Comparison of ENCODE assay signal across 9 cellular contexts in genomic region chr5:18772475-18772874, GRCh38.
DNase-seq lines count a peak whose midpoint lies in the region; ATAC-seq and TF ChIP-seq lines count a peak whose summit lies in the region.
"Had no signal": no experiment of that assay in that cellular context is flagged by ENCODE, and none has a peak within 500 bp of the region (broad histone marks: within the 10 kb centered on the region; RNA-seq: fewer than 3 reads in every experiment).

No MANE protein-coding gene starts in this region.

- no peak overlapping the region for H3K9ac ChIP-seq in SK-N-SH

- H3K4me1 ChIP-seq in SK-N-SH (ENCODE audit: control insufficient read depth in 1 of 2, insufficient read depth in 2 of 2, low read depth in 1 of 2, low read length in 1 of 2): no peaks in the 10 kb centered on the region

- H3F3A ChIP-seq in SK-N-SH (replicated peaks; ENCODE audit: insufficient read depth): no peaks in the 10 kb centered on the region

- 0 out of 2 replicates have a peak, but pooled peaks cover 4% of the 10 kb centered on the region for H3K9me2 ChIP-seq in SK-N-SH

- no peak overlapping the region for H3K4me3 ChIP-seq in SK-N-SH (ENCODE audit: low read depth in 2 of 2, low read length in 1 of 2)

- H3K27ac ChIP-seq in SK-N-SH (ENCODE audit: low read depth in 2 of 2, low read length in 1 of 2): no peak overlapping the region

- TF ChIP-seq RAD21 in SK-N-SH (IDR thresholded peaks at IDR 0.05; ENCODE audit: low read length): peak; percentile 28; the same call in 1 of the 2 replicates

- 0 out of 2 replicates have a peak overlapping the region, but pooled peaks have one; percentile 20 for H2AFZ ChIP-seq in SK-N-SH (ENCODE audit: low read depth)

- H3K9me3 ChIP-seq in SK-N-SH: no peaks in the 10 kb centered on the region

- 40% methylated on average over 4 of the region's 4 CpGs for WGBS in SK-N-SH (ENCODE audit: low lambda C conversion rate)

- TF ChIP-seq EP300 in SK-N-SH (IDR thresholded peaks at IDR 0.05; ENCODE audit: borderline replicate concordance in 1 of 2, low read depth in 1 of 2, low read length in 1 of 2): no peak

- H3K36me3 ChIP-seq in SK-N-SH (replicated peaks in 1 of 2; ENCODE audit: control insufficient read depth in 1 of 2, insufficient read depth in 2 of 2, low read length in 1 of 2): no peaks in the 10 kb centered on the region

- CTCF ChIA-PET in SK-N-SH (lab: Yijun Ruan, JAX): no interaction called here

- DNase-seq in GM10266 (ENCODE audit: extremely low spot score) (no peak), SK-N-SH (no peak), kidney glomerular epithelial cell (lab: John Stamatoyannopoulos, UW) (peak; percentile 72), DMS79 treated with DMSO at 0.1 percent for 48 hours (lab: John Stamatoyannopoulos, UW) (no peak), NCI-H1092 treated with DMSO at 0.1 percent for 48 hours (lab: John Stamatoyannopoulos, UW) (no peak), NCI-H187 treated with DMSO at 0.1 percent for 48 hours (lab: John Stamatoyannopoulos, UW) (no peak), NCI-H82 (lab: John Stamatoyannopoulos, UW) (no peak)
- DNase-seq: KG1 had no signal

- 0 out of 2 replicates have a peak overlapping the region, but pooled peaks have one; percentile 2 for H3K4me2 ChIP-seq in SK-N-SH

- no peaks in the 10 kb centered on the region for H4K20me1 ChIP-seq in SK-N-SH (ENCODE audit: insufficient read depth)

- peak; percentile 71 for ATAC-seq in HG03280 (IDR thresholded peaks at IDR 0.05; ENCODE audit: unreplicated experiment)

- no peaks in the 10 kb centered on the region; the same call in 1 of the 2 replicates for H3K27me3 ChIP-seq in SK-N-SH (ENCODE audit: insufficient read depth)

- TF ChIP-seq CTCF in GM10266 (IDR thresholded peaks at IDR 0.05; ENCODE audit: control insufficient read depth, insufficient read depth, low read depth, missing control alignments): peak; percentile 28
- peak; percentile 42 for TF ChIP-seq CTCF in SK-N-SH (IDR thresholded peaks at IDR 0.05)

- H3K79me2 ChIP-seq in SK-N-SH (ENCODE audit: insufficient read depth): no peaks in the 10 kb centered on the region

- POLR2A ChIA-PET in SK-N-SH (lab: Yijun Ruan, JAX): no interaction called here

TF ChIP-seq in SK-N-SH, 30 proteins besides CTCF, POLR2A, EP300 and RAD21:
- TF ChIP-seq GATA2 (CRISPR knock-in tag; IDR thresholded peaks at IDR 0.05) (no peak), SIN3A (IDR thresholded peaks at IDR 0.05; ENCODE audit: borderline replicate concordance, low read depth, low read length) (no peak), SMC3 (IDR thresholded peaks at IDR 0.05; ENCODE audit: low read depth, low read length) (0 out of 2 replicates have a peak, but pooled peaks have one; percentile 13), FOSL2 (IDR thresholded peaks at IDR 0.05; ENCODE audit: borderline replicate concordance, low read depth) (0 out of 2 replicates have a peak, but pooled peaks have one; percentile 8), USF1 (IDR thresholded peaks at IDR 0.05; ENCODE audit: borderline replicate concordance, low read depth) (no peak)
